In genomic region chr10:74929197-74929596, GRCh38 we compare ENCODE assay signal across 1 cellular context.
TF ChIP-seq lines count a peak whose summit lies in the region.

No MANE protein-coding gene starts in this region.

TF ChIP-seq in HepG2, 621 proteins besides CTCF, POLR2A, EP300 and RAD21 (continued from another document):
- TF ChIP-seq ZNF414 (CRISPR knock-in tag; IDR thresholded peaks at IDR 0.05) = no peak
- no peak for TF ChIP-seq ZNF746 (CRISPR knock-in tag; IDR thresholded peaks at IDR 0.05)
- no peak for TF ChIP-seq MYPOP (CRISPR knock-in tag; IDR thresholded peaks at IDR 0.05)
- no peak for TF ChIP-seq NFYC (CRISPR knock-in tag; IDR thresholded peaks at IDR 0.05)
- no peak for TF ChIP-seq RORA (CRISPR knock-in tag; IDR thresholded peaks at IDR 0.05)
- TF ChIP-seq FOXA1 (IDR thresholded peaks at IDR 0.05) = no peak
- TF ChIP-seq FOXA1 (CRISPR knock-in tag; IDR thresholded peaks at IDR 0.05) = no peak
